In genomic region chr5:34831328-34831727, GRCh38 we compare ENCODE assay signal across 30 cellular contexts. TPM values are rescaled to one million over a fixed set of nuclear protein-coding genes. Genes with fewer than 3 reads are reported as not detected.
DNase-seq lines count a peak whose midpoint lies in the region; ATAC-seq, FAIRE-seq and TF ChIP-seq lines count a peak whose summit lies in the region.
"Had no signal": no experiment of that assay in that cellular context is flagged by ENCODE, and none has a peak within 500 bp of the region (broad histone marks: within the 10 kb centered on the region; RNA-seq: fewer than 3 reads in every experiment).

No MANE protein-coding gene starts in this region.

- no peaks in the 10 kb centered on the region for H3K9me3 Mint-ChIP-seq in nephron
- H3K9me3 Mint-ChIP-seq: CD8-positive, alpha-beta memory T cell; IgD-negative memory B cell had no signal

- peaks cover 66% of the 10 kb centered on the region for H3K36me3 Mint-ChIP-seq in nephron (ENCODE audit: low read depth)
- H3K36me3 Mint-ChIP-seq: CD14-positive monocyte; CD8-positive, alpha-beta memory T cell; IgD-negative memory B cell had no signal

- H3K27ac Mint-ChIP-seq in nephron: peak overlapping the region in 2 of 3 experiments; percentile 44 to 54
- H3K27ac Mint-ChIP-seq: CD14-positive monocyte; CD8-positive, alpha-beta memory T cell; IgD-negative memory B cell had no signal

- H3K4me3 ChIP-seq in left ventricle myocardium inferior: no peak overlapping the region
- no peak overlapping the region for H3K4me3 ChIP-seq in right atrium auricular region
- no peak overlapping the region for H3K4me3 ChIP-seq in choroid plexus epithelial cell (ENCODE audit: low read depth, low read length)
- H3K4me3 ChIP-seq in tibial artery: no peak overlapping the region
- H3K4me3 ChIP-seq: GM12878 had no signal

- H3K27me3 Mint-ChIP-seq in nephron (ENCODE audit: low read depth): no peaks in the 10 kb centered on the region
- H3K27me3 Mint-ChIP-seq: IgD-negative memory B cell had no signal

- intact Hi-C loops in left ventricle myocardium inferior (cut with micrococcal nuclease): loop anchor here (10.0 kb wide), 1 partner anchor 177 kb away; the partner anchor contains the start of gene RAI14
- intact Hi-C loops in tibial artery (cut with DNase I; ENCODE audit: low total_unique reads): no loop called here

- H3K4me1 ChIP-seq in left ventricle myocardium inferior (peaks cover 16% of the 10 kb centered on the region), right atrium auricular region (no peaks in the 10 kb centered on the region), tibial artery (peaks cover 0 to 21% (median 10%) of the 10 kb centered on the region in 4 donors)
- H3K4me1 ChIP-seq: BE2C had no signal

- DNase-seq in left ventricle myocardium inferior (no peak), right atrium auricular region (ENCODE audit: low spot score) (no peak), choroid plexus epithelial cell (ENCODE audit: low read depth) (peak; percentile 55), tibial artery (no peak), RCC 7860 (ENCODE audit: low spot score) (no peak), iPS-NIHi11 (ENCODE audit: low spot score) (no peak)
- DNase-seq: 8988T; ACHN; BE2C; CD8-positive, alpha-beta memory T cell; DMS 273 treated with DMSO at 0.1 percent for 48 hours; DMS79; EL; GDM1; NCI-H1048; NCI-H1417; NCI-H1694; NCI-H2081; NCI-H2227 treated with DMSO at 0.1 percent for 48 hours; NCI-H526 treated with DMSO at 0.1 percent for 48 hours; SIG-M5 had no signal

- no peaks in the 10 kb centered on the region for H3K9me3 ChIP-seq in left ventricle myocardium inferior (replicated peaks)
- no peaks in the 10 kb centered on the region for H3K9me3 ChIP-seq in right atrium auricular region
- no peaks in the 10 kb centered on the region for H3K9me3 ChIP-seq in tibial artery
- H3K9me3 ChIP-seq: BE2C had no signal

- no peak for ATAC-seq in GM19395 (IDR thresholded peaks at IDR 0.05; ENCODE audit: unreplicated experiment)
- ATAC-seq: GM12878, HCT116 had no signal

- H3K36me3 ChIP-seq in left ventricle myocardium inferior: peaks cover 20% of the 10 kb centered on the region
- peaks cover 9% of the 10 kb centered on the region for H3K36me3 ChIP-seq in right atrium auricular region
- H3K36me3 ChIP-seq in tibial artery: peaks cover 14 to 28% (median 18%) of the 10 kb centered on the region in 3 donors
- H3K36me3 ChIP-seq: BE2C had no signal

- H3K27me3 ChIP-seq in left ventricle myocardium inferior (ENCODE audit: low read depth) (no peaks in the 10 kb centered on the region), right atrium auricular region (no peaks in the 10 kb centered on the region), tibial artery (no peaks in the 10 kb centered on the region)

- no peak for FAIRE-seq in RCC 7860 (lab: Jason Lieb, UNC)
- FAIRE-seq: GM12878 had no signal

- TF ChIP-seq CTCF in left ventricle myocardium inferior (IDR thresholded peaks at IDR 0.05; ENCODE audit: borderline replicate concordance): no peak
- TF ChIP-seq CTCF in right atrium auricular region (IDR thresholded peaks at IDR 0.05): no peak
- TF ChIP-seq CTCF in choroid plexus epithelial cell (conservative IDR thresholded peaks at IDR 0.05; ENCODE audit: low read depth, low read length): no peak
- TF ChIP-seq CTCF in nephron (IDR thresholded peaks at IDR 0.05; ENCODE audit: unreplicated experiment in 3 of 3): no peak
- TF ChIP-seq CTCF in tibial artery (IDR thresholded peaks at IDR 0.05): no peak

- H3K4me1 Mint-ChIP-seq in nephron: peaks cover 5% of the 10 kb centered on the region
- H3K4me1 Mint-ChIP-seq: CD14-positive monocyte; CD8-positive, alpha-beta memory T cell had no signal

- H3K4me3 Mint-ChIP-seq in nephron: no peak overlapping the region
- H3K4me3 Mint-ChIP-seq: CD14-positive monocyte; CD8-positive, alpha-beta memory T cell; IgD-negative memory B cell had no signal

- H3K27ac ChIP-seq in left ventricle myocardium inferior (replicated peaks): peak overlapping the region; percentile 37
- no peak overlapping the region for H3K27ac ChIP-seq in right atrium auricular region
- H3K27ac ChIP-seq in tibial artery: peak overlapping the region; percentile 50 to 53
- H3K27ac ChIP-seq: KMS-11, RWPE1 had no signal

RNA-seq across cellular contexts. Expression of gene TTC23L, which starts 7.6 kb away (rescaled TPM):
- total RNA-seq in left ventricle myocardium inferior (not detected), right atrium auricular region (under 1 TPM in 1 of 2 donors, not detected in 1; 0.28 TPM)
- total RNA-seq: H4 had no signal

Comparison
In these comparisons a context has a peak if more than half of its experiments do, and no peak if none do; other contexts are left out.
1. H3K27ac ChIP-seq: peak in left ventricle myocardium inferior (single experiment) and tibial artery (2 of 2); none in right atrium auricular region (0 of 2).